ENCODE assay signal across 1 cellular context in genomic region chr3:146139586-146140110, GRCh38.
TF ChIP-seq lines count a peak whose summit lies in the region.

No MANE protein-coding gene starts in this region.

TF ChIP-seq in endothelial cell of umbilical vein, 7 proteins besides CTCF, POLR2A, EP300 and RAD21 (continued from another document):
- no peak for TF ChIP-seq MAX (IDR thresholded peaks at IDR 0.05; ENCODE audit: insufficient read depth, insufficient read length)
TF ChIP-seq in endothelial cell of umbilical vein: peak in this region for 0.
